Comparison of ENCODE assay signal across 8 cellular contexts in genomic region chr4:76993787-76994641, GRCh38. TPM values are rescaled to one million over a fixed set of nuclear protein-coding genes. Genes with fewer than 3 reads are reported as not detected.
DNase-seq lines count a peak whose midpoint lies in the region; ATAC-seq, FAIRE-seq and TF ChIP-seq lines count a peak whose summit lies in the region.

No MANE protein-coding gene starts in this region.

- WGBS in adrenal gland, 4 donors, result 69 to 89% (median 76%) methylated on average over 10 of the region's 10 CpGs

- H3K4me1 Mint-ChIP-seq in activated naive CD4-positive, alpha-beta T cell treated with anti-CD3 and anti-CD28 coated beads, Interleukin-2, amount 50 U/mL, for 24 hours, result peaks cover 73% of the 10 kb centered on the region

- H3K36me3 ChIP-seq in adrenal gland (replicated peaks in 1 of 2), result peaks cover 0 to 7% of the 10 kb centered on the region in 2 donors

- no peak for TF ChIP-seq CTCF in adrenal gland (IDR thresholded peaks at IDR 0.05)

- H3K9me3 ChIP-seq in adrenal gland (replicated peaks in 1 of 3), result no peaks in the 10 kb centered on the region

- peak overlapping the region; percentile 86 for H3K27ac Mint-ChIP-seq in activated naive CD4-positive, alpha-beta T cell treated with anti-CD3 and anti-CD28 coated beads, Interleukin-2, amount 50 U/mL, for 24 hours

- peak overlapping the region; percentile 70 for H3K4me3 Mint-ChIP-seq in activated naive CD4-positive, alpha-beta T cell treated with anti-CD3 and anti-CD28 coated beads, Interleukin-2, amount 50 U/mL, for 24 hours

- no peak overlapping the region for H3K27ac ChIP-seq in adrenal gland

- no peaks in the 10 kb centered on the region for H3K27me3 Mint-ChIP-seq in activated naive CD4-positive, alpha-beta T cell treated with anti-CD3 and anti-CD28 coated beads, Interleukin-2, amount 50 U/mL, for 24 hours

- no peaks in the 10 kb centered on the region for H3K4me1 ChIP-seq in adrenal gland (replicated peaks in 1 of 2)

- peaks cover 8% of the 10 kb centered on the region for H3K36me3 Mint-ChIP-seq in activated naive CD4-positive, alpha-beta T cell treated with anti-CD3 and anti-CD28 coated beads, Interleukin-2, amount 50 U/mL, for 24 hours

- intact Hi-C loops in adrenal gland (cut with DNase I), result no loop called here

- peak; percentile 89 for ATAC-seq in GM18867 (IDR thresholded peaks at IDR 0.05; ENCODE audit: unreplicated experiment)
- ATAC-seq in HG02943 (IDR thresholded peaks at IDR 0.05; ENCODE audit: low read depth, unreplicated experiment), result peak; percentile 83

- DNase-seq in NCI-H69 (lab: John Stamatoyannopoulos, UW) (peak; percentile 48), NCI-H1048 (lab: John Stamatoyannopoulos, UW) (no peak), HTR-8/SVneo (ENCODE audit: insufficient read length, low spot score) (no peak), adrenal gland (no peak)
- DNase-seq in stimulated activated CD4-positive, alpha-beta T cell treated with anti-CD3 and anti-CD28 coated beads, Interleukin-4, amount 100 ng/mL, for 24 hours, result peak; percentile 57

- TF ChIP-seq POLR2A in adrenal gland (IDR thresholded peaks at IDR 0.05), result no peak

- no peak overlapping the region for H3K4me3 ChIP-seq in adrenal gland

- no peaks in the 10 kb centered on the region for H3K9me3 Mint-ChIP-seq in activated naive CD4-positive, alpha-beta T cell treated with anti-CD3 and anti-CD28 coated beads, Interleukin-2, amount 50 U/mL, for 24 hours

- FAIRE-seq in HTR-8/SVneo (lab: Jason Lieb, UNC), result no peak

- H3K27me3 ChIP-seq in adrenal gland, result no peaks in the 10 kb centered on the region

RNA-seq across cellular contexts. Expression of gene SEPTIN11, which starts 44.5 kb away (rescaled TPM):
- 10 to 100 TPM; 24.0 to 49.1 (median 32.4) TPM for total RNA-seq in adrenal gland
- polyA plus RNA-seq in adrenal gland, result 10 to 100 TPM; 12.5 to 31.5 (median 30.7) TPM

Comparison
In these comparisons a context has a peak if more than half of its experiments do, and no peak if none do; other contexts are left out.
1. DNase-seq: peak in NCI-H69 (single experiment) and stimulated activated CD4-positive, alpha-beta T cell treated with anti-CD3 and anti-CD28 coated beads, Interleukin-4, amount 100 ng/mL, for 24 hours (single experiment); none in NCI-H1048 (single experiment), HTR-8/SVneo (single experiment) and adrenal gland (0 of 7).